7 cellular contexts compared by ENCODE assay signal in the genomic region with DNA sequence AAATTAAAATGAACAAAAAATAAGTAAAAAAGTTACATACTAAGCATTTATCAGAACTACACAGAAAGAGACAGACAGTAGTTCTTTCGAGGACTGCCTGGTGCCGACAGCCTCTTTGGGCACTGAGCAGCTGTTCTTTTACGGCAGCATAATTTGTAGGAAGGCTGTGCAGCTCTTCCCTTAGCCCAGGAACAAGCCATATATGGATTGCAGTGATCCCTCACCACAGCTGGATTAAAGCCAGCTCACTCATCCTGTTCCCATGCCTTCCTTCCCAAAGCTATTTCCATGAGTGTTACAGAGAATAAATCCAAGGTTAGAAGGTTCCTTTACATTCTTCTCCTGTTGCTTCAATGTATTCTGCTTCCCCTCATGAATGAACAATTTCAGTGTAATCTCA.
A peak's percentile ranks its signal among the peaks of the same experiment; 100 is the strongest.
DNase-seq lines count a peak whose midpoint lies in the region; ATAC-seq, FAIRE-seq and TF ChIP-seq lines count a peak whose summit lies in the region.

No MANE protein-coding gene starts in this region.

- no peak overlapping the region for H3K4me3 Mint-ChIP-seq in activated T-cell treated with anti-CD3 and anti-CD28 coated beads, Interleukin-2, amount 50 U/mL, for 24 hours

- peaks cover 67% of the 10 kb centered on the region for H3K36me3 Mint-ChIP-seq in activated T-cell treated with anti-CD3 and anti-CD28 coated beads, Interleukin-2, amount 50 U/mL, for 24 hours (ENCODE audit: low read depth)

- H3K4me3 ChIP-seq in LNCaP clone FGC (ENCODE audit: low read depth, low read length) = no peak overlapping the region

- H3K27me3 Mint-ChIP-seq in activated T-cell treated with anti-CD3 and anti-CD28 coated beads, Interleukin-2, amount 50 U/mL, for 24 hours = no peaks in the 10 kb centered on the region

- peak; percentile 41 for FAIRE-seq in islet of Langerhans (lab: Jason Lieb, UNC)
- FAIRE-seq in urothelium cell line (lab: Jason Lieb, UNC) = peak; percentile 77

- no peaks in the 10 kb centered on the region for H3K4me1 Mint-ChIP-seq in activated T-cell treated with anti-CD3 and anti-CD28 coated beads, Interleukin-2, amount 50 U/mL, for 24 hours (ENCODE audit: low read depth)

- no peak for ATAC-seq in HG03108 (IDR thresholded peaks at IDR 0.05; ENCODE audit: unreplicated experiment)

- H3K27ac ChIP-seq in VCaP = peak overlapping the region; percentile 37; the same call in 1 of the 2 replicates

- no peaks in the 10 kb centered on the region for H3K9me3 Mint-ChIP-seq in activated T-cell treated with anti-CD3 and anti-CD28 coated beads, Interleukin-2, amount 50 U/mL, for 24 hours

- TF ChIP-seq CTCF in LNCaP clone FGC (IDR thresholded peaks at IDR 0.05; ENCODE audit: control insufficient read depth, extremely low read depth, insufficient read depth) = no peak
- no peak for TF ChIP-seq CTCF in VCaP (conservative IDR thresholded peaks at IDR 0.05)

- DNase-seq in LNCaP clone FGC (ENCODE audit: low read depth) (peak; percentile 66), urothelium cell line (ENCODE audit: low spot score) (peak; percentile 72), HuH-7.5 (ENCODE audit: low spot score) (no peak)
- no peak for DNase-seq in activated T-cell treated with anti-CD3 and anti-CD28 coated beads, Interleukin-2, amount 50 U/mL, for 24 hours

- H3K27ac Mint-ChIP-seq in activated T-cell treated with anti-CD3 and anti-CD28 coated beads, Interleukin-2, amount 50 U/mL, for 24 hours = no peak overlapping the region

Comparison
In these comparisons a context has a peak if more than half of its experiments do, and no peak if none do; other contexts are left out.
1. DNase-seq: peak in LNCaP clone FGC (single experiment) and urothelium cell line (single experiment); none in activated T-cell treated with anti-CD3 and anti-CD28 coated beads, Interleukin-2, amount 50 U/mL, for 24 hours (single experiment) and HuH-7.5 (single experiment).